8 cellular contexts compared by ENCODE assay signal in genomic region chr2:219252900-219253752, GRCh38. TPM values are rescaled to one million over a fixed set of nuclear protein-coding genes. Genes with fewer than 3 reads are reported as not detected.
DNase-seq lines count a peak whose midpoint lies in the region; ATAC-seq and TF ChIP-seq lines count a peak whose summit lies in the region.

Gene TUBA4B (plus strand): TSS chr2:219253243. CDS start chr2:219253408, 165 bp downstream.

- H3K9me3 Mint-ChIP-seq in T-cell = no peaks in the 10 kb centered on the region
- H3K9me3 Mint-ChIP-seq in immature natural killer cell = no peaks in the 10 kb centered on the region

- H3K79me2 ChIP-seq in smooth muscle cell (ENCODE audit: low read depth) = no peaks in the 10 kb centered on the region

- TF ChIP-seq CTCF in AG04450 (IDR thresholded peaks at IDR 0.05; ENCODE audit: low read depth, low read length) = no peak
- no peak for TF ChIP-seq CTCF in brain microvascular endothelial cell (IDR thresholded peaks at IDR 0.05; ENCODE audit: low read depth, low read length, missing control alignments)
- TF ChIP-seq CTCF in smooth muscle cell (IDR thresholded peaks at IDR 0.05; ENCODE audit: borderline replicate concordance, insufficient read depth, poor library complexity, severe bottlenecking) = no peak

- peak within 1 kb of the TSS; percentile 71 for H2AFZ ChIP-seq in smooth muscle cell (ENCODE audit: low read depth)

- DNase-seq in AG04450 (ENCODE audit: low read depth, low spot score) = no peak
- DNase-seq in T-cell = peak in 15 of 34 experiments; percentile 5 to 50 (median 24)
- peak; percentile 20 for DNase-seq in brain microvascular endothelial cell
- DNase-seq in immature natural killer cell = peak; percentile 49 to 56 (median 54)
- no peak for DNase-seq in smooth muscle cell (lab: John Stamatoyannopoulos, UW; ENCODE audit: unreplicated experiment)

- H3K36me3 ChIP-seq in brain microvascular endothelial cell (replicated peaks) (peaks cover 3% of the 10 kb centered on the region), smooth muscle cell (ENCODE audit: low read depth) (no peaks in the 10 kb centered on the region)

- H3K36me3 Mint-ChIP-seq in T-cell (peaks cover 37% of the 10 kb centered on the region), immature natural killer cell (peaks cover 0 to 24% (median 12%) of the 10 kb centered on the region in 3 donors)

- in situ Hi-C loops in brain microvascular endothelial cell (cut with HindIII; ENCODE audit: low pct_ligation_motif_present, low sequenced_read_pairs) = no loop called here

- H3K4me1 ChIP-seq in smooth muscle cell (ENCODE audit: low read depth) = peaks cover 20% of the 10 kb centered on the region

- peak within 1 kb of the TSS; percentile 92 for H3K4me2 ChIP-seq in smooth muscle cell

- H3K27me3 Mint-ChIP-seq in T-cell (no peaks in the 10 kb centered on the region), immature natural killer cell (ENCODE audit: low read depth in 3 of 3) (peaks cover 11 to 27% (median 15%) of the 10 kb centered on the region in 3 donors)

- H3K4me3 Mint-ChIP-seq in T-cell = peak within 1 kb of the TSS; percentile 75 to 96 (median 83)
- H3K4me3 Mint-ChIP-seq in immature natural killer cell = peak within 1 kb of the TSS; percentile 86 to 95 (median 89)

- peak within 1 kb of the TSS; percentile 45 for H3K9ac ChIP-seq in smooth muscle cell (ENCODE audit: low read depth)

- POLR2A ChIA-PET in AG04450 (lab: Yijun Ruan, JAX) = interaction anchor here (0.6 to 1.7 kb wide), 8 partner anchors 13 to 258 kb away, joined by 3 to 9 read pairs (median 4); partner anchors contain the start of genes ABCB6 and DNAJB2
- POLR2A ChIA-PET in T-cell (lab: Charles Lee) = interaction anchor here (0.6 to 2.7 kb wide), 8 partner anchors 8 to 77 kb away, joined by 3 to 32 read pairs (median 4); partner anchors contain the start of genes GLB1L (in 2 of the 2), STK16 (in 2 of the 2), ABCB6 (in 1 of the 2) and ANKZF1 (in 1 of the 2)

- peaks cover 17% of the 10 kb centered on the region for H3F3A ChIP-seq in smooth muscle cell (ENCODE audit: low read depth)

- CTCF ChIA-PET in AG04450 (lab: Charles Lee) = interaction anchor here (2.5 to 3.1 kb wide), 2 partner anchors 25 to 42 kb away, joined by 16 to 19 read pairs; partner anchors contain the start of gene DNAJB2
- CTCF ChIA-PET in T-cell (lab: Charles Lee) = interaction anchor here (0.6 to 2.5 kb wide), 9 partner anchors 24 to 350 kb away, joined by 3 to 38 read pairs (median 6); partner anchors contain the start of genes ANKZF1 (in 1 of the 2), ATG9A (in 1 of the 2), CNPPD1 (in 1 of the 2) and DNAJB2 (in 1 of the 2)

- H3K9me3 ChIP-seq in AG04450 (ENCODE audit: control insufficient read depth, insufficient read depth, low read length) (no peaks in the 10 kb centered on the region), smooth muscle cell (replicated peaks; ENCODE audit: low read depth) (no peaks in the 10 kb centered on the region)

- H3K4me3 ChIP-seq in AG04450 (ENCODE audit: low read depth, low read length) (peak within 1 kb of the TSS; percentile 66), brain microvascular endothelial cell (ENCODE audit: low read depth, low read length) (peak within 1 kb of the TSS; percentile 49), smooth muscle cell (peak within 1 kb of the TSS; percentile 57)

- ATAC-seq in GM18517 (IDR thresholded peaks at IDR 0.05; ENCODE audit: unreplicated experiment) = peak; percentile 10
- peak; percentile 1 for ATAC-seq in HG03460 (IDR thresholded peaks at IDR 0.05; ENCODE audit: unreplicated experiment)
- ATAC-seq in T-cell (replicated peaks in 1 of 4) = peak; percentile 28 to 38 (median 32)
- ATAC-seq in HG03565 (IDR thresholded peaks at IDR 0.05; ENCODE audit: unreplicated experiment) = no peak

- peaks cover 14% of the 10 kb centered on the region for H3K27me3 ChIP-seq in AG04450 (ENCODE audit: control insufficient read depth, insufficient read depth, low read length)
- H3K27me3 ChIP-seq in brain microvascular endothelial cell (replicated peaks) = peaks cover 22% of the 10 kb centered on the region
- H3K27me3 ChIP-seq in smooth muscle cell (ENCODE audit: low read depth) = peaks cover 54% of the 10 kb centered on the region

- 3% methylated on average over 49 of the region's 49 CpGs for WGBS in smooth muscle cell (ENCODE audit: low lambda C conversion rate)

- H4K20me1 ChIP-seq in smooth muscle cell (ENCODE audit: low read depth) = no peaks in the 10 kb centered on the region

- H3K27ac Mint-ChIP-seq in T-cell (peak within 1 kb of the TSS; percentile 98 to 99), immature natural killer cell (peak within 1 kb of the TSS; percentile 94 to 98 (median 96))

- peaks cover 56 to 57% (median 57%) of the 10 kb centered on the region in 3 donors for H3K4me1 Mint-ChIP-seq in T-cell
- peaks cover 53 to 56% of the 10 kb centered on the region in 2 donors for H3K4me1 Mint-ChIP-seq in immature natural killer cell

- H3K27ac ChIP-seq in AG04450 (ENCODE audit: low read depth, low read length) = no peak within 1 kb of the TSS
- H3K27ac ChIP-seq in brain microvascular endothelial cell = no peak within 1 kb of the TSS
- H3K27ac ChIP-seq in smooth muscle cell (ENCODE audit: low read depth) = no peak within 1 kb of the TSS

RNA-seq across cellular contexts. Expression of gene TUBA4B, which starts in this region (rescaled TPM):
- polyA plus RNA-seq in AG04450 (2011; rRNA removed) (not detected in 2 replicates), immature natural killer cell (not detected), smooth muscle cell (not detected in 2 replicates)
- not detected in 2 replicates for polyA minus RNA-seq in AG04450 (2011; rRNA and poly(A)+ RNA removed)
- total RNA-seq in T-cell (not detected), smooth muscle cell (not detected in 2 replicates)

Comparison
In these comparisons a context has a peak if more than half of its experiments do, and no peak if none do; other contexts are left out.
1. Peak in ATAC-seq in T-cell; RNA of the gene not detected or under 1 TPM.
2. Peak in DNase-seq in immature natural killer cell; RNA of the gene not detected or under 1 TPM.